In genomic region chr5:6827815-6828214, GRCh38 we compare ENCODE assay signal across 8 cellular contexts.
A peak's percentile ranks its signal among the peaks of the same experiment; 100 is the strongest.
DNase-seq lines count a peak whose midpoint lies in the region; ATAC-seq and TF ChIP-seq lines count a peak whose summit lies in the region.

No MANE protein-coding gene starts in this region.

- H3K27me3 ChIP-seq in hepatocyte = no peaks in the 10 kb centered on the region

- H3K36me3 Mint-ChIP-seq in progenitor cell of endocrine pancreas (ENCODE audit: insufficient read depth) = no peaks in the 10 kb centered on the region

- H3K9me2 ChIP-seq in hepatocyte (replicated peaks; ENCODE audit: insufficient read depth) = no peaks in the 10 kb centered on the region

- no peak overlapping the region for H3K4me3 ChIP-seq in hepatocyte

- DNase-seq in SK-MEL-5 (ENCODE audit: low read depth, low spot score) = peak; percentile 28
- peak; percentile 29 for DNase-seq in hepatocyte (ENCODE audit: low spot score)
- no peak for DNase-seq in progenitor cell of endocrine pancreas (ENCODE audit: low spot score, unreplicated experiment)
- DNase-seq in left ventricle myocardium superior = no peak
- no peak for DNase-seq in NCI-H2081 treated with DMSO at 0.1 percent for 48 hours (lab: John Stamatoyannopoulos, UW)
- DNase-seq in dedifferentiated amniotic fluid mesenchymal stem cell (ENCODE audit: extremely low spot score) = no peak

- H3K4me3 Mint-ChIP-seq in progenitor cell of endocrine pancreas (ENCODE audit: low read depth) = no peak overlapping the region

- H3K27ac ChIP-seq in hepatocyte = no peak overlapping the region

- no peak overlapping the region for H3K27ac Mint-ChIP-seq in progenitor cell of endocrine pancreas

- H3K9me3 Mint-ChIP-seq in progenitor cell of endocrine pancreas (ENCODE audit: low read depth) = peaks cover 3% of the 10 kb centered on the region

- no peak overlapping the region for H2AFZ ChIP-seq in hepatocyte

- no peak for TF ChIP-seq CTCF in hepatocyte (IDR thresholded peaks at IDR 0.05; ENCODE audit: poor library complexity)
- no peak for TF ChIP-seq CTCF in progenitor cell of endocrine pancreas (IDR thresholded peaks at IDR 0.05; ENCODE audit: unreplicated experiment)

- H3K9me3 ChIP-seq in hepatocyte (ENCODE audit: low read depth) = no peaks in the 10 kb centered on the region

- WGBS in hepatocyte (ENCODE audit: low lambda C conversion rate, missing lambda C conversion rate) = 43% methylated on average over 5 of the region's 5 CpGs

- peaks cover 10% of the 10 kb centered on the region for H3K4me1 Mint-ChIP-seq in progenitor cell of endocrine pancreas (ENCODE audit: low read depth)

- H3K4me1 ChIP-seq in hepatocyte (ENCODE audit: insufficient read depth) = no peaks in the 10 kb centered on the region

- intact Hi-C loops in left ventricle myocardium superior (cut with micrococcal nuclease) = no loop called here

- peak overlapping the region; percentile 19 for H3K4me2 ChIP-seq in hepatocyte

- peaks cover 22% of the 10 kb centered on the region for H3K27me3 Mint-ChIP-seq in progenitor cell of endocrine pancreas

- ATAC-seq in GM18909 (IDR thresholded peaks at IDR 0.05; ENCODE audit: poor library complexity, unreplicated experiment) (peak; percentile 81), HG02870 (IDR thresholded peaks at IDR 0.05; ENCODE audit: unreplicated experiment) (peak; percentile 65), left ventricle myocardium superior (no peak)

- H3K79me2 ChIP-seq in hepatocyte = no peaks in the 10 kb centered on the region

- in situ Hi-C loops in SK-MEL-5 (cut with HindIII; ENCODE audit: low pct_unique_long_range_greater_than_20kb, low sequenced_read_pairs) = no loop called here

- no peaks in the 10 kb centered on the region for H4K20me1 ChIP-seq in hepatocyte (ENCODE audit: insufficient read depth, poor library complexity, severe bottlenecking)

- H3K36me3 ChIP-seq in hepatocyte (replicated peaks; ENCODE audit: insufficient read depth, low read depth) = no peaks in the 10 kb centered on the region

Comparison
In these comparisons a context has a peak if more than half of its experiments do, and no peak if none do; other contexts are left out.
1. DNase-seq: peak in SK-MEL-5 (single experiment) and hepatocyte (single experiment); none in progenitor cell of endocrine pancreas (single experiment), left ventricle myocardium superior (single experiment), NCI-H2081 treated with DMSO at 0.1 percent for 48 hours (single experiment) and dedifferentiated amniotic fluid mesenchymal stem cell (single experiment).